ENCODE assay signal across 1 cellular context in the genomic region with DNA sequence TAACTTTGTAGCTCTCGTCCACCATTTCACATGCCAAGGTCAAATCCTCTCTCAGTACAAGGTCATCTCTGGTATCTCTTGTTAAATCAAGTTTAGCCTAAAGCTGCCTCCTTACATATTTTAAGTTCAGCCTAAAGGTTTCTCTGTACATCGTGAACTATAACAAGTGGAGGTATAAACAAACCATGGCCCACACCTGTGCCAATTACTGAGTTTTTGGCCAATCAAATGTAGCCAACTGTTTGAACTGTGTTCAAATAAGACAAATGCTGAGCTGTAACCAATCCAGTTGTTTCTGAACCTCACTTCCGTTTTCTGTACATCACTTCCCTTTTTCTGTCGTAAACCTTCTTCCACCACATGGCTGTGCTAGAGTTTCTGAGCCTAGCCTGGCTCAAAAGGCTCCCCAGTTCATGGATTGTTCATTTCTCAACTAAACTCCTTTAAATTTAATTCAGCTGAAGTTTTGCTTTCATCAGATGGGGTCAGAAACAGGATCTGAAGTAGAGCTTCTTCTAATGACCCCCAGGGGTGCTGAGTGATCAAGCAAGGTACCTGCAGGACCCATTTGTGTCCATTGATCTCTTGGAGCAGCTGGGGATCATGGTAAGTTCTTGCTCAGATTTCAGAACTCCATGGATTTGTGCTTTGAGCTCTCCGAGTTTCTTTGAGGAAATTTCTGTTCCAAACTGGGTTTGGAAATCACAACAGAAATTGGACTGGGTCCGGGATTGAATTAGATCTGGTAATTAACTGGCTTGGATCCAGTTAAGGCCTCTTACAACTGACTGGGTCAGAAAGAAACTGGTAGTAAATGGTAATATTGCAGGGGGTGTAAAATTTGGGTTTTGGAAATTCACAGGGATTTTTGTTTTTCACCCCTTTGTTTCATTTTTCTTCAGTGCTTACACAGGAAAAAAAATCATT.
TF ChIP-seq lines count a peak whose summit lies in the region.

No MANE protein-coding gene starts in this region.

TF ChIP-seq in K562, 482 proteins besides CTCF, POLR2A, EP300 and RAD21 (continued from another document):
- TF ChIP-seq GABPA (tag; conservative IDR thresholded peaks at IDR 0.05; ENCODE audit: low read depth) = peak; percentile 94
- no peak for TF ChIP-seq ZKSCAN8 (CRISPR knock-in tag; IDR thresholded peaks at IDR 0.05)
- no peak for TF ChIP-seq PTBP1 (IDR thresholded peaks at IDR 0.05; ENCODE audit: low read depth, low read length)
- TF ChIP-seq SIN3A (IDR thresholded peaks at IDR 0.05; ENCODE audit: borderline replicate concordance in 2 of 2, control insufficient read depth in 1 of 2, low read depth in 2 of 2, low read length in 2 of 2) = peak in 1 of 2 experiments; percentile 35; a peak in 1 of 4 replicates
- no peak for TF ChIP-seq RBM17 (IDR thresholded peaks at IDR 0.05; ENCODE audit: borderline replicate concordance, low read depth, low read length)
- TF ChIP-seq ZSCAN29 (IDR thresholded peaks at IDR 0.05) = no peak
- no peak for TF ChIP-seq ZNF354B (CRISPR knock-in tag; IDR thresholded peaks at IDR 0.05)
- TF ChIP-seq JUN (IDR thresholded peaks at IDR 0.05; ENCODE audit: borderline replicate concordance, low read depth, low read length) = peak; percentile 8; the same call in 1 of the 2 replicates
- no peak for TF ChIP-seq JUN (CRISPR knock-in tag; IDR thresholded peaks at IDR 0.05; ENCODE audit: borderline replicate concordance)
- peak in 1 of 3 experiments; percentile 74 for TF ChIP-seq YY1 (IDR thresholded peaks at IDR 0.05; ENCODE audit: borderline replicate concordance in 1 of 3, control insufficient read depth in 1 of 3, extremely low read depth in 1 of 3, insufficient read depth in 3 of 3, insufficient read length in 1 of 3, insufficient replicate concordance in 2 of 3, low read depth in 1 of 3, low read length in 2 of 3)
- no peak for TF ChIP-seq EWSR1 (IDR thresholded peaks at IDR 0.05; ENCODE audit: borderline replicate concordance, low read depth, partially characterized antibody)
- peak; percentile 94 for TF ChIP-seq ZNF766 (CRISPR knock-in tag; conservative IDR thresholded peaks at IDR 0.05)
- TF ChIP-seq, protein P1, sequence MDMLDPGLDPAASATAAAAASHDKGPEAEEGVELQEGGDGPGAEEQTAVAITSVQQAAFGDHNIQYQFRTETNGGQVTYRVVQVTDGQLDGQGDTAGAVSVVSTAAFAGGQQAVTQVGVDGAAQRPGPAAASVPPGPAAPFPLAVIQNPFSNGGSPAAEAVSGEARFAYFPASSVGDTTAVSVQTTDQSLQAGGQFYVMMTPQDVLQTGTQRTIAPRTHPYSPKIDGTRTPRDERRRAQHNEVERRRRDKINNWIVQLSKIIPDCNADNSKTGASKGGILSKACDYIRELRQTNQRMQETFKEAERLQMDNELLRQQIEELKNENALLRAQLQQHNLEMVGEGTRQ (CRISPR knock-in tag; IDR thresholded peaks at IDR 0.05) = no peak
- 0 out of 4 replicates have a peak, but pooled peaks of 1 of the 2 experiments have one; percentile 8 for TF ChIP-seq MAZ (CRISPR knock-in tag; conservative IDR thresholded peaks at IDR 0.05 in 1 of 2, IDR thresholded peaks at IDR 0.05 in 1 of 2)
- peak; percentile 83; the same call in 1 of the 2 replicates for TF ChIP-seq ZNF175 (CRISPR knock-in tag; IDR thresholded peaks at IDR 0.05; ENCODE audit: low read depth)
- no peak for TF ChIP-seq ATF6 (CRISPR knock-in tag; IDR thresholded peaks at IDR 0.05)
- peak; percentile 46 for TF ChIP-seq RBM25 (IDR thresholded peaks at IDR 0.05; ENCODE audit: low read depth, low read length, severe bottlenecking)
- no peak for TF ChIP-seq ZC3H4 (CRISPR knock-in tag; IDR thresholded peaks at IDR 0.05; ENCODE audit: borderline replicate concordance)
- TF ChIP-seq SMAD4 (CRISPR knock-in tag; conservative IDR thresholded peaks at IDR 0.05) = peak; percentile 38; the same call in 1 of the 2 replicates
- TF ChIP-seq TAF1 (IDR thresholded peaks at IDR 0.05; ENCODE audit: control insufficient read depth, extremely low read depth, insufficient read depth, low read length, severe bottlenecking) = peak; percentile 90
- no peak for TF ChIP-seq NR1H2 (CRISPR knock-in tag; IDR thresholded peaks at IDR 0.05)
- TF ChIP-seq, protein P2, sequence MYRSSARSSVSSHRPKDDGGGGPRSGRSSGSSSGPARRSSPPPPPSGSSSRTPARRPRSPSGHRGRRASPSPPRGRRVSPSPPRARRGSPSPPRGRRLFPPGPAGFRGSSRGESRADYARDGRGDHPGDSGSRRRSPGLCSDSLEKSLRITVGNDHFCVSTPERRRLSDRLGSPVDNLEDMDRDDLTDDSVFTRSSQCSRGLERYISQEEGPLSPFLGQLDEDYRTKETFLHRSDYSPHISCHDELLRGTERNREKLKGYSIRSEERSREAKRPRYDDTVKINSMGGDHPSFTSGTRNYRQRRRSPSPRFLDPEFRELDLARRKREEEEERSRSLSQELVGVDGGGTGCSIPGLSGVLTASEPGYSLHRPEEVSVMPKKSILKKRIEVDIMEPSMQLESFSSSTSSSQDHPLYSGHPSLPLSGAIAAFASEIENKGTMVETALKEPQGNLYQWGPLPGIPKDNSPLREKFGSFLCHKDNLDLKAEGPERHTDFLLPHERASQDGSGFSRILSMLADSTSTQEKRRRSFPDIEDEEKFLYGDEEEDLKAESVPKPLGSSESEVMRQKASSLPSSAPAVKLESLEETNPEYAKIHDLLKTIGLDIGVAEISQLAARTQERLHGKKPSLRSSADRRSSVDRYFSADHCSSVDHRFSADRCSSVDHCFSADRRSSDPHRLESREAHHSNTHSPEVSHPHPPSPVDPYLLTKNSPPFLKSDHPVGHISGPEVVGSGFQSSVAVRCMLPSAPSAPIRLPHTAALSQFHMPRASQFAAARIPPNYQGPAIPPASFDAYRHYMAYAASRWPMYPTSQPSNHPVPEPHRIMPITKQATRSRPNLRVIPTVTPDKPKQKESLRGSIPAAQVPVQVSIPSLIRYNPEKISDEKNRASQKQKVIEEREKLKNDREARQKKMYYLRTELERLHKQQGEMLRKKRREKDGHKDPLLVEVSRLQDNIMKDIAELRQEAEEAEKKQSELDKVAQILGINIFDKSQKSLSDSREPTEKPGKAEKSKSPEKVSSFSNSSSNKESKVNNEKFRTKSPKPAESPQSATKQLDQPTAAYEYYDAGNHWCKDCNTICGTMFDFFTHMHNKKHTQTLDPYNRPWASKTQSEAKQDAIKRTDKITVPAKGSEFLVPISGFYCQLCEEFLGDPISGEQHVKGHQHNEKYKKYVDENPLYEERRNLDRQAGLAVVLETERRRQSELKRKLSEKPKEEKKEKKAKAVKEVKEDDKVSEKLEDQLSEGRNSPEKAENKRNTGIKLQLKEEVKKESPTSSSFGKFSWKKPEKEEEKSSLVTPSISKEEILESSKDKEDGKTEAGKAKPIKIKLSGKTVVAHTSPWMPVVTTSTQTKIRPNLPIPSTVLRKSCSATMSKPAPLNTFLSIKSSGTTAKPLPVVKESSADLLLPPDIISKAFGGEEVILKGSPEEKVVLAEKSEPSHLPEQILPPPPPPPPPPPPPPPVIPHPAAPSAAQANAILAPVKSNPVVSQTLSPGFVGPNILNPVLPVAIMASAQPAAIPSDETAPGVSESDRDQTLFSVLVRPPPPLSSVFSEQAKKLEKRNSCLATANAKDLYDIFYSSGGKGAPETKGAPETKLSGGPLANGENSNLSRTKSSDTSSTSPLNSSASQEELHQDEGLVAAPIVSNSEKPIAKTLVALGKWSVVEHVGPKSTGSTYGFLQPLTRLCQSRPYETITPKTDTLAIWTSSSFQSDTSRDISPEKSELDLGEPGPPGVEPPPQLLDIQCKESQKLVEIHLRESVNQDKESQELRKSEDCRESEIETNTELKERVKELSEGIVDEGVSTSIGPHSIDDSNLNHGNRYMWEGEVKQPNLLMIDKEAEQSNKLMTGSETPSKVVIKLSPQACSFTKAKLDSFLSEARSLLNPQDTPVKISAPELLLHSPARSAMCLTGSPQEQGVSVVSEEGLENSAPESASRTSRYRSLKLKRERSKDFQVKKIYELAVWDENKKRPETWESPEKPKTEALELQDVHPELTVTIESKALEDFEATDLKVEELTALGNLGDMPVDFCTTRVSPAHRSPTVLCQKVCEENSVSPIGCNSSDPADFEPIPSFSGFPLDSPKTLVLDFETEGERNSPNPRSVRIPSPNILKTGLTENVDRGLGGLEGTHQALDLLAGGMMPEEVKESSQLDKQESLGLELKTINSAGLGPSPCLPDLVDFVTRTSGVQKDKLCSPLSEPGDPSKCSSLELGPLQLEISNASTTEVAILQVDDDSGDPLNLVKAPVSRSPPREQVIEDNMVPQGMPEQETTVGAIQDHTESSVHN (IDR thresholded peaks at IDR 0.05; ENCODE audit: borderline replicate concordance in 1 of 2, low read depth in 1 of 2) = 0 out of 4 replicates have a peak, but pooled peaks of 1 of the 2 experiments have one; percentile 2
TF ChIP-seq in K562: peak in this region for 120.
